ENCODE assay signal across 8 cellular contexts in genomic region chr2:166057363-166058169, GRCh38.
DNase-seq lines count a peak whose midpoint lies in the region; ATAC-seq, FAIRE-seq and TF ChIP-seq lines count a peak whose summit lies in the region.

No MANE protein-coding gene starts in this region.

- H3K36me3 Mint-ChIP-seq in naive thymus-derived CD4-positive, alpha-beta T cell = no peaks in the 10 kb centered on the region

- H3K9me3 ChIP-seq in K562 (replicated peaks; ENCODE audit: control insufficient read depth, insufficient read depth, low read depth, low read length) (no peaks in the 10 kb centered on the region), neural cell (ENCODE audit: low read length) (no peaks in the 10 kb centered on the region)
- no peaks in the 10 kb centered on the region for H3K9me3 ChIP-seq in naive thymus-derived CD4-positive, alpha-beta T cell (ENCODE audit: control insufficient read depth in 2 of 3, low read length in 3 of 3)

- H4K20me1 ChIP-seq in K562 (replicated peaks; ENCODE audit: control insufficient read depth, insufficient read depth, low read length) (no peaks in the 10 kb centered on the region), neural cell (ENCODE audit: insufficient read depth) (no peaks in the 10 kb centered on the region)

- no peaks in the 10 kb centered on the region for H3K27me3 Mint-ChIP-seq in naive thymus-derived CD4-positive, alpha-beta T cell

- H3K27ac ChIP-seq in K562 (ENCODE audit: extremely low read depth, low read depth, low read length) = no peak overlapping the region
- no peak overlapping the region for H3K27ac ChIP-seq in neural cell (ENCODE audit: low read length)
- no peak overlapping the region for H3K27ac ChIP-seq in naive thymus-derived CD4-positive, alpha-beta T cell (ENCODE audit: low read depth, low read length)

- no peaks in the 10 kb centered on the region for H3K9me1 ChIP-seq in K562 (ENCODE audit: control insufficient read depth, insufficient read depth, low read length)

- BruUV-seq in K562 (replicated peaks; lab: Mats Ljungman, UMichigan) = no TSS peak

- H3K9ac ChIP-seq in K562 (ENCODE audit: insufficient read depth in 1 of 2, low read depth in 2 of 2, low read length in 2 of 2) (no peak overlapping the region), neural cell (ENCODE audit: low read length) (no peak overlapping the region)

- H3K4me3 ChIP-seq in K562 (no peak overlapping the region), neural cell (ENCODE audit: low read length) (no peak overlapping the region)
- no peak overlapping the region for H3K4me3 ChIP-seq in naive thymus-derived CD4-positive, alpha-beta T cell (ENCODE audit: low read length)

- H3K4me1 Mint-ChIP-seq in naive thymus-derived CD4-positive, alpha-beta T cell = no peaks in the 10 kb centered on the region

- H3K36me3 ChIP-seq in K562 (ENCODE audit: control insufficient read depth, insufficient read depth, low read length) (no peaks in the 10 kb centered on the region), neural cell (ENCODE audit: insufficient read depth, low read length) (no peaks in the 10 kb centered on the region)
- H3K36me3 ChIP-seq in naive thymus-derived CD4-positive, alpha-beta T cell (ENCODE audit: control insufficient read depth in 2 of 3, insufficient read depth in 3 of 3, low read length in 3 of 3) = no peaks in the 10 kb centered on the region

- TF ChIP-seq EP300 in K562 (IDR thresholded peaks at IDR 0.05; ENCODE audit: low read length) = no peak
- no peak for TF ChIP-seq EP300 in neural cell (conservative IDR thresholded peaks at IDR 0.05; ENCODE audit: poor library complexity, severe bottlenecking)

- H3K79me2 ChIP-seq in K562 (ENCODE audit: control insufficient read depth, insufficient read depth, low read length) (no peaks in the 10 kb centered on the region), neural cell (replicated peaks; ENCODE audit: insufficient read depth, low read length) (no peaks in the 10 kb centered on the region)

- H3K9me2 ChIP-seq in neural cell (ENCODE audit: insufficient read depth, low read length) = no peaks in the 10 kb centered on the region

- no peak for ATAC-seq in K562
- ATAC-seq in naive thymus-derived CD4-positive, alpha-beta T cell = no peak
- no peak for ATAC-seq in HG02571 (IDR thresholded peaks at IDR 0.05; ENCODE audit: unreplicated experiment)
- ATAC-seq in GM19395 (IDR thresholded peaks at IDR 0.05; ENCODE audit: unreplicated experiment) = no peak
- no peak for ATAC-seq in HG03460 (IDR thresholded peaks at IDR 0.05; ENCODE audit: unreplicated experiment)

- TF ChIP-seq POLR2A in K562 (conservative IDR thresholded peaks at IDR 0.05) = no peak

- WGBS in K562 (ENCODE audit: insufficient coverage, low coverage, missing lambda C conversion rate) = 1% methylated on average over 4 of the region's 4 CpGs

- peak; percentile 56 to 67 for TF ChIP-seq RAD21 in K562 (CRISPR knock-in tag; conservative IDR thresholded peaks at IDR 0.05 in 1 of 2, IDR thresholded peaks at IDR 0.05 in 1 of 2)
- peak; percentile 65 for TF ChIP-seq RAD21 in neural cell (conservative IDR thresholded peaks at IDR 0.05)

- no peak overlapping the region for H3K27ac Mint-ChIP-seq in naive thymus-derived CD4-positive, alpha-beta T cell

- TF ChIP-seq CTCF in K562 (IDR thresholded peaks at IDR 0.05 in 2 of 3, conservative IDR thresholded peaks at IDR 0.05 in 1 of 3; ENCODE audit: insufficient read depth in 2 of 3, low read depth in 1 of 3, low read length in 3 of 3) = peak in 2 of 3 experiments; percentile 39 to 71; a peak in 3 of 6 replicates
- TF ChIP-seq CTCF in neural cell (IDR thresholded peaks at IDR 0.05; ENCODE audit: poor library complexity, severe bottlenecking) = peak; percentile 61

- H3K4me3 Mint-ChIP-seq in naive thymus-derived CD4-positive, alpha-beta T cell = no peak overlapping the region

- H2AFZ ChIP-seq in K562 (ENCODE audit: low read depth, low read length) (no peak overlapping the region), neural cell (ENCODE audit: low read depth, low read length) (no peak overlapping the region)

- intact Hi-C loops in K562 (cut with micrococcal nuclease) = loop anchor here (1.0 to 5.0 kb wide), 5 partner anchors 49 to 460 kb away; partner anchors contain the start of gene SCN1A
- intact Hi-C loops in naive thymus-derived CD4-positive, alpha-beta T cell (cut with micrococcal nuclease) = loop anchor here in 1 of 2 donors (2.0 kb wide), 1 partner anchor 71 kb away; the partner anchor contains the start of gene SCN1A

- POLR2A ChIA-PET in K562 (lab: Yijun Ruan, JAX) = interaction anchor here (1.6 kb wide), 1 partner anchor 11 kb away, joined by 3 read pairs; no protein-coding TSS in a partner anchor
- POLR2A ChIA-PET in naive thymus-derived CD4-positive, alpha-beta T cell (lab: Charles Lee) = no interaction called here

- no peak overlapping the region for H3K4me2 ChIP-seq in K562 (ENCODE audit: insufficient read depth, low read length)
- no peak overlapping the region for H3K4me2 ChIP-seq in neural cell (ENCODE audit: low read length)

- DNase-seq in ELR (ENCODE audit: low read depth) (peak; percentile 58), NCI-H146 (lab: John Stamatoyannopoulos, UW) (peak; percentile 5), K562 (ENCODE audit: extremely low read depth in 1 of 4, low spot score in 3 of 4) (peak; percentile 12 to 42 (median 16))
- DNase-seq in naive thymus-derived CD4-positive, alpha-beta T cell = no peak

- in situ Hi-C loops in K562 (cut with MboI) = no loop called here

- no peaks in the 10 kb centered on the region for H3K4me1 ChIP-seq in K562 (replicated peaks in 1 of 2; ENCODE audit: control insufficient read depth in 2 of 2, insufficient read depth in 2 of 2, low read length in 2 of 2)
- H3K4me1 ChIP-seq in naive thymus-derived CD4-positive, alpha-beta T cell (ENCODE audit: control insufficient read depth in 2 of 2, insufficient read depth in 2 of 2, low read length in 2 of 2) = no peaks in the 10 kb centered on the region

- FAIRE-seq in K562 (lab: Jason Lieb, UNC) = peak; percentile 64

- H3K27me3 ChIP-seq in K562 (ENCODE audit: control insufficient read depth in 2 of 2, insufficient read depth in 2 of 2, low read length in 2 of 2) (no peaks in the 10 kb centered on the region), neural cell (ENCODE audit: insufficient read depth, low read depth, low read length) (no peaks in the 10 kb centered on the region)
- H3K27me3 ChIP-seq in naive thymus-derived CD4-positive, alpha-beta T cell (ENCODE audit: control insufficient read depth in 2 of 2, insufficient read depth in 2 of 2, low read length in 2 of 2) = no peaks in the 10 kb centered on the region

- H3F3A ChIP-seq in neural cell (ENCODE audit: insufficient read depth, low read length, poor library complexity, severe bottlenecking) = no peaks in the 10 kb centered on the region

- peaks cover 0 to 1% (median 0%) of the 10 kb centered on the region in 11 donors for H3K9me3 Mint-ChIP-seq in naive thymus-derived CD4-positive, alpha-beta T cell

- CTCF ChIA-PET in K562 (lab: Yijun Ruan, JAX; ENCODE audit: low intra/inter-chr PET ratio) = interaction anchor here (0.8 to 1.6 kb wide), 5 partner anchors 49 to 458 kb away, joined by 4 to 19 read pairs (median 6); partner anchors contain the start of gene SCN1A
- CTCF ChIA-PET in naive thymus-derived CD4-positive, alpha-beta T cell (lab: Charles Lee) = no interaction called here

TF ChIP-seq in K562, 482 proteins besides CTCF, POLR2A, EP300 and RAD21 (continues in another document):
- TF ChIP-seq NCOA2 (IDR thresholded peaks at IDR 0.05; ENCODE audit: partially characterized antibody in 2 of 2) (peak in 1 of 2 experiments; percentile 15), MAFK (IDR thresholded peaks at IDR 0.05; ENCODE audit: low read length) (no peak), SMC3 (conservative IDR thresholded peaks at IDR 0.05; ENCODE audit: insufficient read depth, low read depth, low read length) (0 out of 2 replicates have a peak, but pooled peaks have one; percentile 26), NR2F6 (CRISPR knock-in tag; IDR thresholded peaks at IDR 0.05) (no peak), GATAD2B (IDR thresholded peaks at IDR 0.05; ENCODE audit: borderline replicate concordance) (0 out of 2 replicates have a peak, but pooled peaks have one; percentile 15), CREB3 (tag; conservative IDR thresholded peaks at IDR 0.05; ENCODE audit: low read depth) (no peak)

TF ChIP-seq in neural cell, 6 proteins besides CTCF, POLR2A, EP300 and RAD21:
- TF ChIP-seq POLR2AphosphoS5 (IDR thresholded peaks at IDR 0.05) (no peak), SMC3 (conservative IDR thresholded peaks at IDR 0.05; ENCODE audit: poor library complexity) (peak; percentile 68)
TF ChIP-seq in neural cell: peak in this region for 1.

Comparison
In these comparisons a context has a peak if more than half of its experiments do, and no peak if none do; other contexts are left out.
1. DNase-seq: peak in ELR (single experiment), NCI-H146 (single experiment) and K562 (4 of 4); none in naive thymus-derived CD4-positive, alpha-beta T cell (0 of 9).